1 cellular context compared by ENCODE assay signal in the genomic region with DNA sequence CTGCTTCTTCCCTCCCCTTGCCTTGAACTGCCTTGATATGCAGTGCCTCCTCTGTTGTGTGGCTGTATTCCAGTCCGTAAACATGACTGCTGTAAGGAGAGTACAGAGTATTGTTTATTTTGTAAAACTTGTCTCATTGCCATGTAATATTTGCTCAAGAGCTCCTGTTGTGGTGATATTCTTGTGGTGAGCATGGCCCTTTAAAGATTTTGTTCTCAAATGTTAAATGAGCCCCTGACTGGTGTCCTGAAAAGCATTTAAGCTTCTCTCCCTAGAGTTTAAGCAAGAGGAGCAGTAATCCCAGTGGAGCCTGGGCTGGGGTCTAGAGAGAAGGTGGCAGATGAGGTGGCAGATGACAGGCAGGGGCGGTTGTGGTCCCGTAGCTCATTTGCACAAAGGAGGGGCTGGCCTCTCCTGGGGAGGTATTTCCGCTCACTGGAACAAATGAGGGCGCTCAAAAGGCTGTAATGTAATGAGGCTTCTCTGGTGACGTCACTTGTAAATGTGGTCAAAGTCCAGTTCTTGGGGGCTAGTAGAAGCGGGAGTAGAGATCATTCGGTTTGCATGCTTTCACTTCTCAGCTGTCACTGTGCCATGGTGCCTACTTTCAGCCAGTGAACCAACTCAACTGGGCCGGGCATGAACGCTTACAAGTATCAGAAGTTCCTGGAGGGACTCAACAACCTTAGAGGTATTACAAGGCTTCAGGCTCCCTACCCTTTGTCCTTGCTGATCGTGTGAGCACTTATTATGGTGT.
TF ChIP-seq lines count a peak whose summit lies in the region.

No MANE protein-coding gene starts in this region.

TF ChIP-seq in K562, 482 proteins besides CTCF, POLR2A, EP300 and RAD21 (continued from another document and continues in another):
- TF ChIP-seq, protein P1, sequence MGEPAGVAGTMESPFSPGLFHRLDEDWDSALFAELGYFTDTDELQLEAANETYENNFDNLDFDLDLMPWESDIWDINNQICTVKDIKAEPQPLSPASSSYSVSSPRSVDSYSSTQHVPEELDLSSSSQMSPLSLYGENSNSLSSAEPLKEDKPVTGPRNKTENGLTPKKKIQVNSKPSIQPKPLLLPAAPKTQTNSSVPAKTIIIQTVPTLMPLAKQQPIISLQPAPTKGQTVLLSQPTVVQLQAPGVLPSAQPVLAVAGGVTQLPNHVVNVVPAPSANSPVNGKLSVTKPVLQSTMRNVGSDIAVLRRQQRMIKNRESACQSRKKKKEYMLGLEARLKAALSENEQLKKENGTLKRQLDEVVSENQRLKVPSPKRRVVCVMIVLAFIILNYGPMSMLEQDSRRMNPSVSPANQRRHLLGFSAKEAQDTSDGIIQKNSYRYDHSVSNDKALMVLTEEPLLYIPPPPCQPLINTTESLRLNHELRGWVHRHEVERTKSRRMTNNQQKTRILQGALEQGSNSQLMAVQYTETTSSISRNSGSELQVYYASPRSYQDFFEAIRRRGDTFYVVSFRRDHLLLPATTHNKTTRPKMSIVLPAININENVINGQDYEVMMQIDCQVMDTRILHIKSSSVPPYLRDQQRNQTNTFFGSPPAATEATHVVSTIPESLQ (CRISPR knock-in tag; IDR thresholded peaks at IDR 0.05) = 0 out of 2 replicates have a peak, but pooled peaks have one; percentile 66
- TF ChIP-seq, protein P2, sequence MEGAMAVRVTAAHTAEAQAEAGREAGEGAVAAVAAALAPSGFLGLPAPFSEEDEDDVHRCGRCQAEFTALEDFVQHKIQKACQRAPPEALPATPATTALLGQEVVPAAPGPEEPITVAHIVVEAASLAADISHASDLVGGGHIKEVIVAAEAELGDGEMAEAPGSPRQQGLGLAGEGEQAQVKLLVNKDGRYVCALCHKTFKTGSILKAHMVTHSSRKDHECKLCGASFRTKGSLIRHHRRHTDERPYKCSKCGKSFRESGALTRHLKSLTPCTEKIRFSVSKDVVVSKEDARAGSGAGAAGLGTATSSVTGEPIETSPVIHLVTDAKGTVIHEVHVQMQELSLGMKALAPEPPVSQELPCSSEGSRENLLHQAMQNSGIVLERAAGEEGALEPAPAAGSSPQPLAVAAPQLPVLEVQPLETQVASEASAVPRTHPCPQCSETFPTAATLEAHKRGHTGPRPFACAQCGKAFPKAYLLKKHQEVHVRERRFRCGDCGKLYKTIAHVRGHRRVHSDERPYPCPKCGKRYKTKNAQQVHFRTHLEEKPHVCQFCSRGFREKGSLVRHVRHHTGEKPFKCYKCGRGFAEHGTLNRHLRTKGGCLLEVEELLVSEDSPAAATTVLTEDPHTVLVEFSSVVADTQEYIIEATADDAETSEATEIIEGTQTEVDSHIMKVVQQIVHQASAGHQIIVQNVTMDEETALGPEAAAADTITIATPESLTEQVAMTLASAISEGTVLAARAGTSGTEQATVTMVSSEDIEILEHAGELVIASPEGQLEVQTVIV (CRISPR knock-in tag; IDR thresholded peaks at IDR 0.05; ENCODE audit: borderline replicate concordance) = no peak
- TF ChIP-seq, protein P3, sequence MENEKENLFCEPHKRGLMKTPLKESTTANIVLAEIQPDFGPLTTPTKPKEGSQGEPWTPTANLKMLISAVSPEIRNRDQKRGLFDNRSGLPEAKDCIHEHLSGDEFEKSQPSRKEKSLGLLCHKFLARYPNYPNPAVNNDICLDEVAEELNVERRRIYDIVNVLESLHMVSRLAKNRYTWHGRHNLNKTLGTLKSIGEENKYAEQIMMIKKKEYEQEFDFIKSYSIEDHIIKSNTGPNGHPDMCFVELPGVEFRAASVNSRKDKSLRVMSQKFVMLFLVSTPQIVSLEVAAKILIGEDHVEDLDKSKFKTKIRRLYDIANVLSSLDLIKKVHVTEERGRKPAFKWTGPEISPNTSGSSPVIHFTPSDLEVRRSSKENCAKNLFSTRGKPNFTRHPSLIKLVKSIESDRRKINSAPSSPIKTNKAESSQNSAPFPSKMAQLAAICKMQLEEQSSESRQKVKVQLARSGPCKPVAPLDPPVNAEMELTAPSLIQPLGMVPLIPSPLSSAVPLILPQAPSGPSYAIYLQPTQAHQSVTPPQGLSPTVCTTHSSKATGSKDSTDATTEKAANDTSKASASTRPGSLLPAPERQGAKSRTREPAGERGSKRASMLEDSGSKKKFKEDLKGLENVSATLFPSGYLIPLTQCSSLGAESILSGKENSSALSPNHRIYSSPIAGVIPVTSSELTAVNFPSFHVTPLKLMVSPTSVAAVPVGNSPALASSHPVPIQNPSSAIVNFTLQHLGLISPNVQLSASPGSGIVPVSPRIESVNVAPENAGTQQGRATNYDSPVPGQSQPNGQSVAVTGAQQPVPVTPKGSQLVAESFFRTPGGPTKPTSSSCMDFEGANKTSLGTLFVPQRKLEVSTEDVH (IDR thresholded peaks at IDR 0.05; ENCODE audit: low read depth, partially characterized antibody) = no peak
- TF ChIP-seq SMARCA5 (IDR thresholded peaks at IDR 0.05) = no peak
- TF ChIP-seq, protein P4, sequence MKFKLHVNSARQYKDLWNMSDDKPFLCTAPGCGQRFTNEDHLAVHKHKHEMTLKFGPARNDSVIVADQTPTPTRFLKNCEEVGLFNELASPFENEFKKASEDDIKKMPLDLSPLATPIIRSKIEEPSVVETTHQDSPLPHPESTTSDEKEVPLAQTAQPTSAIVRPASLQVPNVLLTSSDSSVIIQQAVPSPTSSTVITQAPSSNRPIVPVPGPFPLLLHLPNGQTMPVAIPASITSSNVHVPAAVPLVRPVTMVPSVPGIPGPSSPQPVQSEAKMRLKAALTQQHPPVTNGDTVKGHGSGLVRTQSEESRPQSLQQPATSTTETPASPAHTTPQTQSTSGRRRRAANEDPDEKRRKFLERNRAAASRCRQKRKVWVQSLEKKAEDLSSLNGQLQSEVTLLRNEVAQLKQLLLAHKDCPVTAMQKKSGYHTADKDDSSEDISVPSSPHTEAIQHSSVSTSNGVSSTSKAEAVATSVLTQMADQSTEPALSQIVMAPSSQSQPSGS (CRISPR knock-in tag; IDR thresholded peaks at IDR 0.05) = peak; percentile 69; the same call in 1 of the 2 replicates
- TF ChIP-seq, protein P5, sequence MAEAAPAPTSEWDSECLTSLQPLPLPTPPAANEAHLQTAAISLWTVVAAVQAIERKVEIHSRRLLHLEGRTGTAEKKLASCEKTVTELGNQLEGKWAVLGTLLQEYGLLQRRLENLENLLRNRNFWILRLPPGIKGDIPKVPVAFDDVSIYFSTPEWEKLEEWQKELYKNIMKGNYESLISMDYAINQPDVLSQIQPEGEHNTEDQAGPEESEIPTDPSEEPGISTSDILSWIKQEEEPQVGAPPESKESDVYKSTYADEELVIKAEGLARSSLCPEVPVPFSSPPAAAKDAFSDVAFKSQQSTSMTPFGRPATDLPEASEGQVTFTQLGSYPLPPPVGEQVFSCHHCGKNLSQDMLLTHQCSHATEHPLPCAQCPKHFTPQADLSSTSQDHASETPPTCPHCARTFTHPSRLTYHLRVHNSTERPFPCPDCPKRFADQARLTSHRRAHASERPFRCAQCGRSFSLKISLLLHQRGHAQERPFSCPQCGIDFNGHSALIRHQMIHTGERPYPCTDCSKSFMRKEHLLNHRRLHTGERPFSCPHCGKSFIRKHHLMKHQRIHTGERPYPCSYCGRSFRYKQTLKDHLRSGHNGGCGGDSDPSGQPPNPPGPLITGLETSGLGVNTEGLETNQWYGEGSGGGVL (CRISPR knock-in tag; IDR thresholded peaks at IDR 0.05) = no peak
- TF ChIP-seq CREB1 (IDR thresholded peaks at IDR 0.05) = peak; percentile 87
- TF ChIP-seq CREB1 (CRISPR knock-in tag; IDR thresholded peaks at IDR 0.05) = peak; percentile 82
- TF ChIP-seq ZNF174 (CRISPR knock-in tag; IDR thresholded peaks at IDR 0.05) = no peak
- no peak for TF ChIP-seq ZNF644 (tag; IDR thresholded peaks at IDR 0.05; ENCODE audit: low read depth)
- TF ChIP-seq COPS2 (conservative IDR thresholded peaks at IDR 0.05) = no peak
- peak; percentile 26 for TF ChIP-seq TAF1 (IDR thresholded peaks at IDR 0.05; ENCODE audit: control insufficient read depth, extremely low read depth, insufficient read depth, low read length, severe bottlenecking)
- TF ChIP-seq CREM (IDR thresholded peaks at IDR 0.05; ENCODE audit: low read depth) = peak; percentile 96
- peak; percentile 91 for TF ChIP-seq JUN (IDR thresholded peaks at IDR 0.05; ENCODE audit: borderline replicate concordance, low read depth, low read length)
- TF ChIP-seq JUN (CRISPR knock-in tag; IDR thresholded peaks at IDR 0.05; ENCODE audit: borderline replicate concordance) = no peak; the same call in 1 of the 2 replicates
- no peak for TF ChIP-seq FUS (optimal IDR thresholded peaks at IDR 0.05; ENCODE audit: low read depth, low read length)
- TF ChIP-seq, protein P6, sequence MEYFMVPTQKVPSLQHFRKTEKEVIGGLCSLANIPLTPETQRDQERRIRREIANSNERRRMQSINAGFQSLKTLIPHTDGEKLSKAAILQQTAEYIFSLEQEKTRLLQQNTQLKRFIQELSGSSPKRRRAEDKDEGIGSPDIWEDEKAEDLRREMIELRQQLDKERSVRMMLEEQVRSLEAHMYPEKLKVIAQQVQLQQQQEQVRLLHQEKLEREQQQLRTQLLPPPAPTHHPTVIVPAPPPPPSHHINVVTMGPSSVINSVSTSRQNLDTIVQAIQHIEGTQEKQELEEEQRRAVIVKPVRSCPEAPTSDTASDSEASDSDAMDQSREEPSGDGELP (CRISPR knock-in tag; IDR thresholded peaks at IDR 0.05; ENCODE audit: borderline replicate concordance) = 0 out of 2 replicates have a peak, but pooled peaks have one; percentile 25
- peak; percentile 36 for TF ChIP-seq ETV1 (tag; conservative IDR thresholded peaks at IDR 0.05; ENCODE audit: low read depth)
- TF ChIP-seq ZNF431 (CRISPR knock-in tag; IDR thresholded peaks at IDR 0.05) = 0 out of 2 replicates have a peak, but pooled peaks have one; percentile 68
- TF ChIP-seq NR2C2 (CRISPR knock-in tag; IDR thresholded peaks at IDR 0.05) = 0 out of 2 replicates have a peak, but pooled peaks have one; percentile 22
- 0 out of 2 replicates have a peak, but pooled peaks have one; percentile 27 for TF ChIP-seq NR2C2 (tag; IDR thresholded peaks at IDR 0.05)
- TF ChIP-seq, protein P7, sequence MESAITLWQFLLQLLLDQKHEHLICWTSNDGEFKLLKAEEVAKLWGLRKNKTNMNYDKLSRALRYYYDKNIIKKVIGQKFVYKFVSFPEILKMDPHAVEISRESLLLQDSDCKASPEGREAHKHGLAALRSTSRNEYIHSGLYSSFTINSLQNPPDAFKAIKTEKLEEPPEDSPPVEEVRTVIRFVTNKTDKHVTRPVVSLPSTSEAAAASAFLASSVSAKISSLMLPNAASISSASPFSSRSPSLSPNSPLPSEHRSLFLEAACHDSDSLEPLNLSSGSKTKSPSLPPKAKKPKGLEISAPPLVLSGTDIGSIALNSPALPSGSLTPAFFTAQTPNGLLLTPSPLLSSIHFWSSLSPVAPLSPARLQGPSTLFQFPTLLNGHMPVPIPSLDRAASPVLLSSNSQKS (CRISPR knock-in tag; IDR thresholded peaks at IDR 0.05) = no peak
- 0 out of 2 replicates have a peak, but pooled peaks have one; percentile 20 for TF ChIP-seq L3MBTL2 (IDR thresholded peaks at IDR 0.05)
- TF ChIP-seq GABPA (tag; conservative IDR thresholded peaks at IDR 0.05; ENCODE audit: low read depth) = peak; percentile 82
- TF ChIP-seq, protein P8, sequence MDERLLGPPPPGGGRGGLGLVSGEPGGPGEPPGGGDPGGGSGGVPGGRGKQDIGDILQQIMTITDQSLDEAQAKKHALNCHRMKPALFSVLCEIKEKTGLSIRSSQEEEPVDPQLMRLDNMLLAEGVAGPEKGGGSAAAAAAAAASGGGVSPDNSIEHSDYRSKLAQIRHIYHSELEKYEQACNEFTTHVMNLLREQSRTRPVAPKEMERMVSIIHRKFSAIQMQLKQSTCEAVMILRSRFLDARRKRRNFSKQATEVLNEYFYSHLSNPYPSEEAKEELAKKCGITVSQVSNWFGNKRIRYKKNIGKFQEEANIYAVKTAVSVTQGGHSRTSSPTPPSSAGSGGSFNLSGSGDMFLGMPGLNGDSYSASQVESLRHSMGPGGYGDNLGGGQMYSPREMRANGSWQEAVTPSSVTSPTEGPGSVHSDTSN (CRISPR knock-in tag; IDR thresholded peaks at IDR 0.05; ENCODE audit: low read depth) = no peak
- TF ChIP-seq, protein P8 (tag; conservative IDR thresholded peaks at IDR 0.05; ENCODE audit: low read depth) = no peak
- peak; percentile 42 for TF ChIP-seq BHLHE40 (IDR thresholded peaks at IDR 0.05; ENCODE audit: low read length)
- TF ChIP-seq GABPB1 (CRISPR knock-in tag; IDR thresholded peaks at IDR 0.05) = 0 out of 2 replicates have a peak, but pooled peaks have one; percentile 51
- TF ChIP-seq MBD2 (IDR thresholded peaks at IDR 0.05; ENCODE audit: borderline replicate concordance, low read depth) = peak; percentile 48; the same call in 1 of the 2 replicates
- TF ChIP-seq FOSL1 (tag; conservative IDR thresholded peaks at IDR 0.05) = peak; percentile 10; the same call in 1 of the 2 replicates
- TF ChIP-seq TAF9B (IDR thresholded peaks at IDR 0.05; ENCODE audit: partially characterized antibody) = no peak
- TF ChIP-seq SP2 (IDR thresholded peaks at IDR 0.05; ENCODE audit: extremely low read depth, low read depth, low read length, poor library complexity, severe bottlenecking) = peak; percentile 15
- TF ChIP-seq GTF2F1 (IDR thresholded peaks at IDR 0.05; ENCODE audit: low read depth, low read length) = no peak
- peak; percentile 23; the same call in 1 of the 2 replicates for TF ChIP-seq MAFK (IDR thresholded peaks at IDR 0.05; ENCODE audit: low read length)
- no peak for TF ChIP-seq ZNF408 (CRISPR knock-in tag; IDR thresholded peaks at IDR 0.05; ENCODE audit: low read depth)
- peak; percentile 53; the same call in 1 of the 2 replicates for TF ChIP-seq MIER1 (IDR thresholded peaks at IDR 0.05; ENCODE audit: low read depth)
- TF ChIP-seq, protein P9, sequence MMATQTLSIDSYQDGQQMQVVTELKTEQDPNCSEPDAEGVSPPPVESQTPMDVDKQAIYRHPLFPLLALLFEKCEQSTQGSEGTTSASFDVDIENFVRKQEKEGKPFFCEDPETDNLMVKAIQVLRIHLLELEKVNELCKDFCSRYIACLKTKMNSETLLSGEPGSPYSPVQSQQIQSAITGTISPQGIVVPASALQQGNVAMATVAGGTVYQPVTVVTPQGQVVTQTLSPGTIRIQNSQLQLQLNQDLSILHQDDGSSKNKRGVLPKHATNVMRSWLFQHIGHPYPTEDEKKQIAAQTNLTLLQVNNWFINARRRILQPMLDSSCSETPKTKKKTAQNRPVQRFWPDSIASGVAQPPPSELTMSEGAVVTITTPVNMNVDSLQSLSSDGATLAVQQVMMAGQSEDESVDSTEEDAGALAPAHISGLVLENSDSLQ (IDR thresholded peaks at IDR 0.05) = peak; percentile 93
- TF ChIP-seq RFX5 (IDR thresholded peaks at IDR 0.05; ENCODE audit: low read depth, low read length) = peak; percentile 44; the same call in 1 of the 2 replicates
